In the genomic region with DNA sequence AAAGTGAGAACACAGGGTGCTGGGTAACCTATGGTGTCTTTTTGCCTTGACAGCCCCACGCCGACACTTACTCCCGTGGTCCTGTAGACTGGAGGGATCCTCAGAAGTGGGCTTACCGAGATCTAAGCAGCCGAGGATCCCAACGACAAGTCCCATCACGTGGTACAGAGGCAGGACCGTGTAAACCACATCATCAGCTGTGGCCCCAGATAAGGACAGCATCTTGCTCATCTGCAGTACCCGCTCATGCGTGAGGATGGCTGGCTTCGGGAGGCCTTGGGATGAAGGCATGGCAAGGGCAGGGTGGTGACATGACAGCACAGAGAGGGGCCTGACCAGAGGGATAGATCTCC, we compare ENCODE assay signal across 1 cellular context.
TF ChIP-seq lines count a peak whose summit lies in the region.

No MANE protein-coding gene starts in this region.

TF ChIP-seq in endothelial cell of umbilical vein, 7 proteins besides CTCF, POLR2A, EP300 and RAD21:
- TF ChIP-seq POLR2AphosphoS5 (IDR thresholded peaks at IDR 0.05; ENCODE audit: insufficient read depth, low read depth, low read length) = no peak
- TF ChIP-seq, protein P1, sequence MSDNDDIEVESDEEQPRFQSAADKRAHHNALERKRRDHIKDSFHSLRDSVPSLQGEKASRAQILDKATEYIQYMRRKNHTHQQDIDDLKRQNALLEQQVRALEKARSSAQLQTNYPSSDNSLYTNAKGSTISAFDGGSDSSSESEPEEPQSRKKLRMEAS (IDR thresholded peaks at IDR 0.05; ENCODE audit: insufficient read depth, insufficient read length) = no peak
- TF ChIP-seq JUN (IDR thresholded peaks at IDR 0.05; ENCODE audit: borderline replicate concordance, insufficient read depth, insufficient read length, low read depth) = no peak
- no peak for TF ChIP-seq GATA2 (IDR thresholded peaks at IDR 0.05; ENCODE audit: insufficient read depth, insufficient read length, low read depth, low read length)
- no peak for TF ChIP-seq EZH2 (IDR thresholded peaks at IDR 0.05; ENCODE audit: borderline replicate concordance, low read depth, low read length, severe bottlenecking)
- no peak for TF ChIP-seq MYC (IDR thresholded peaks at IDR 0.05; ENCODE audit: low read depth, low read length)
- no peak for TF ChIP-seq FOS (IDR thresholded peaks at IDR 0.05; ENCODE audit: borderline replicate concordance, insufficient read depth, low read length)
